Comparison of ENCODE assay signal across 18 cellular contexts in the genomic region with DNA sequence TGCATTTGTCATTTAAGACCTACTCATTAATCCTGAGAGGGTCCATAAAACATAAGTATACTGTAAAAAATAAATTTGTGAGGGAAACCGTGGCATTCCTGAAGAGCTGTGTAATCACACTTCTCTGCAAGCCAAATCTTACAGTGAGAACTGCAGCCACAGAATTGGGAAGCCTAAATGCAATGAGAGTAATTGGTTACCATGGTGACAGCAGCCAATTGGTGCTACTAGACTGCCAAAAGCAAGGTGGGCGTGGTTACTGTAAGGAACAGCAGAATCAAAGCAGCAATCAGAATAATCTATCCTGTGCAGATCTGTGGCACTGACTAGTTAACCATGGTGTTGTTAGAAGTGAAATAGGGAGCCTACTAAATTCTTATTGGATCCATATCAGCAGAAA.
A peak's percentile ranks its signal among the peaks of the same experiment; 100 is the strongest.
DNase-seq lines count a peak whose midpoint lies in the region; ATAC-seq and TF ChIP-seq lines count a peak whose summit lies in the region.
"Had no signal": no experiment of that assay in that cellular context is flagged by ENCODE, and none has a peak within 500 bp of the region (broad histone marks: within the 10 kb centered on the region; RNA-seq: fewer than 3 reads in every experiment).

No MANE protein-coding gene starts in this region.

- H3K9me2 ChIP-seq in GM23248 (ENCODE audit: insufficient read depth), result no peaks in the 10 kb centered on the region

- no peaks in the 10 kb centered on the region for H3K36me3 Mint-ChIP-seq in chondrocyte (ENCODE audit: low read depth)
- no peaks in the 10 kb centered on the region for H3K36me3 Mint-ChIP-seq in activated CD4-positive, alpha-beta memory T cell treated with anti-CD3 and anti-CD28 coated beads for 36 hours
- H3K36me3 Mint-ChIP-seq: activated naive CD8-positive, alpha-beta T cell treated with anti-CD3 and anti-CD28 coated beads, Interleukin-2, amount 10 ng/mL, durations not matched to agents 7 days and 5 days; CD14-positive monocyte; stimulated activated effector memory CD8-positive, alpha-beta T cell treated with anti-CD3 and anti-CD28 coated beads, Interleukin-12 subunit alpha, Interleukin-12 subunit beta, amount 100 ng/mL, for 72 hours had no signal

- no peak overlapping the region for H2AFZ ChIP-seq in GM23248

- H3K9ac ChIP-seq in GM23248, result no peak overlapping the region

- no peaks in the 10 kb centered on the region for H3K9me3 ChIP-seq in GM23248 (ENCODE audit: low read depth)

- H3K9me3 Mint-ChIP-seq in chondrocyte (ENCODE audit: low read depth), result peaks cover 13% of the 10 kb centered on the region
- H3K9me3 Mint-ChIP-seq in activated CD4-positive, alpha-beta memory T cell treated with anti-CD3 and anti-CD28 coated beads for 36 hours, result peaks cover 6% of the 10 kb centered on the region

- CTCF ChIA-PET in activated CD4-positive, alpha-beta memory T cell treated with anti-CD3 and anti-CD28 coated beads for 36 hours (lab: Charles Lee), result no interaction called here

- WGBS in GM23248 (ENCODE audit: low coverage in 1 of 2, low lambda C conversion rate in 2 of 2, missing lambda C conversion rate in 2 of 2), 2 experiments, result 10 to 11% methylated on average over 2 of the region's 2 CpGs

- ATAC-seq in HG03159 (IDR thresholded peaks at IDR 0.05; ENCODE audit: unreplicated experiment), result no peak
- ATAC-seq: PC-3; sciatic nerve; stimulated activated effector memory CD8-positive, alpha-beta T cell treated with anti-CD3 and anti-CD28 coated beads, Interleukin-12 subunit alpha, Interleukin-12 subunit beta, amount 100 ng/mL, for 72 hours had no signal

- in situ Hi-C loops in GM23248 (cut with MboI), result no loop called here
- in situ Hi-C loops in astrocyte of the spinal cord (cut with HindIII; ENCODE audit: low sequenced_read_pairs), result no loop called here

- H3K4me1 ChIP-seq in GM23248 (ENCODE audit: insufficient read depth), result peaks cover 6% of the 10 kb centered on the region; the same call in 1 of the 2 replicates

- no peak for TF ChIP-seq CTCF in astrocyte of the spinal cord (IDR thresholded peaks at IDR 0.05; ENCODE audit: low read depth, low read length)
- no peak for TF ChIP-seq CTCF in chondrocyte (IDR thresholded peaks at IDR 0.05)

- H3K27me3 Mint-ChIP-seq in chondrocyte (ENCODE audit: low read depth), result no peaks in the 10 kb centered on the region
- H3K27me3 Mint-ChIP-seq in activated CD4-positive, alpha-beta memory T cell treated with anti-CD3 and anti-CD28 coated beads for 36 hours, result no peaks in the 10 kb centered on the region
- H3K27me3 Mint-ChIP-seq: activated naive CD8-positive, alpha-beta T cell treated with anti-CD3 and anti-CD28 coated beads, Interleukin-2, amount 10 ng/mL, durations not matched to agents 7 days and 5 days had no signal

- H3K4me3 ChIP-seq in GM23248 (no peak overlapping the region), astrocyte of the spinal cord (ENCODE audit: low read depth, low read length) (no peak overlapping the region)

- H3K36me3 ChIP-seq in GM23248 (ENCODE audit: low read depth), result no peaks in the 10 kb centered on the region

- H3K4me2 ChIP-seq in GM23248 (ENCODE audit: unreplicated experiment), result no peak overlapping the region

- H3K27me3 ChIP-seq in GM23248 (replicated peaks; ENCODE audit: insufficient read depth), result no peaks in the 10 kb centered on the region

- DNase-seq in GM23248 (peak; percentile 50), NCI-H1417 (lab: John Stamatoyannopoulos, UW) (peak; percentile 11 to 75 (median 35)), astrocyte of the spinal cord (ENCODE audit: low read depth, low spot score) (peak; percentile 38), left kidney (ENCODE audit: low read depth, low spot score) (peak; percentile 1), chondrocyte (ENCODE audit: low spot score) (no peak)
- no peak for DNase-seq in activated CD4-positive, alpha-beta memory T cell treated with anti-CD3 and anti-CD28 coated beads for 36 hours
- DNase-seq: activated CD4-positive, CD25-positive, alpha-beta regulatory T cell; activated naive CD8-positive, alpha-beta T cell treated with anti-CD3 and anti-CD28 coated beads, Interleukin-2, amount 10 ng/mL, durations not matched to agents 7 days and 5 days; KG1; mammary epithelial cell; NCI-H2107; PC-3; stimulated activated CD4-positive, alpha-beta T cell treated with anti-CD3 and anti-CD28 coated beads, Interleukin-4, amount 100 ng/mL, for 4 hours had no signal

- H3F3A ChIP-seq in GM23248 (ENCODE audit: insufficient read depth), result no peaks in the 10 kb centered on the region

- no peaks in the 10 kb centered on the region for H4K20me1 ChIP-seq in GM23248 (ENCODE audit: insufficient read depth)

- H3K27ac ChIP-seq in GM23248, result no peak overlapping the region

- no peaks in the 10 kb centered on the region for H3K79me2 ChIP-seq in GM23248 (ENCODE audit: insufficient read depth)

- no peaks in the 10 kb centered on the region for H3K4me1 Mint-ChIP-seq in chondrocyte (ENCODE audit: low read depth)
- H3K4me1 Mint-ChIP-seq in activated CD4-positive, alpha-beta memory T cell treated with anti-CD3 and anti-CD28 coated beads for 36 hours (ENCODE audit: low read depth), result no peaks in the 10 kb centered on the region
- H3K4me1 Mint-ChIP-seq: activated naive CD8-positive, alpha-beta T cell treated with anti-CD3 and anti-CD28 coated beads, Interleukin-2, amount 10 ng/mL, durations not matched to agents 7 days and 5 days; CD14-positive monocyte; neural crest cell; stimulated activated effector memory CD8-positive, alpha-beta T cell treated with anti-CD3 and anti-CD28 coated beads, Interleukin-12 subunit alpha, Interleukin-12 subunit beta, amount 100 ng/mL, for 72 hours had no signal

- H3K27ac Mint-ChIP-seq in chondrocyte (ENCODE audit: unreplicated experiment), result no peak overlapping the region
- H3K27ac Mint-ChIP-seq in activated CD4-positive, alpha-beta memory T cell treated with anti-CD3 and anti-CD28 coated beads for 36 hours, result no peak overlapping the region
- H3K27ac Mint-ChIP-seq: activated naive CD8-positive, alpha-beta T cell treated with anti-CD3 and anti-CD28 coated beads, Interleukin-2, amount 10 ng/mL, durations not matched to agents 7 days and 5 days; stimulated activated effector memory CD8-positive, alpha-beta T cell treated with anti-CD3 and anti-CD28 coated beads, Interleukin-12 subunit alpha, Interleukin-12 subunit beta, amount 100 ng/mL, for 72 hours had no signal

- POLR2A ChIA-PET in activated CD4-positive, alpha-beta memory T cell treated with anti-CD3 and anti-CD28 coated beads for 36 hours (lab: Charles Lee), result no interaction called here

- H3K4me3 Mint-ChIP-seq in chondrocyte (ENCODE audit: unreplicated experiment), result no peak overlapping the region
- H3K4me3 Mint-ChIP-seq in activated CD4-positive, alpha-beta memory T cell treated with anti-CD3 and anti-CD28 coated beads for 36 hours, result no peak overlapping the region
- H3K4me3 Mint-ChIP-seq: activated naive CD8-positive, alpha-beta T cell treated with anti-CD3 and anti-CD28 coated beads, Interleukin-2, amount 10 ng/mL, durations not matched to agents 7 days and 5 days; CD14-positive monocyte; neural crest cell; stimulated activated effector memory CD8-positive, alpha-beta T cell treated with anti-CD3 and anti-CD28 coated beads, Interleukin-12 subunit alpha, Interleukin-12 subunit beta, amount 100 ng/mL, for 72 hours had no signal

- intact Hi-C loops in activated CD4-positive, alpha-beta memory T cell treated with anti-CD3 and anti-CD28 coated beads for 36 hours (cut with micrococcal nuclease), result no loop called here

Comparison
In these comparisons a context has a peak if more than half of its experiments do, and no peak if none do; other contexts are left out.
1. DNase-seq: peak in GM23248 (single experiment), NCI-H1417 (3 of 3), astrocyte of the spinal cord (single experiment) and left kidney (single experiment); none in chondrocyte (single experiment) and activated CD4-positive, alpha-beta memory T cell treated with anti-CD3 and anti-CD28 coated beads for 36 hours (single experiment).